Comparison of ENCODE assay signal across 12 cellular contexts in the genomic region with DNA sequence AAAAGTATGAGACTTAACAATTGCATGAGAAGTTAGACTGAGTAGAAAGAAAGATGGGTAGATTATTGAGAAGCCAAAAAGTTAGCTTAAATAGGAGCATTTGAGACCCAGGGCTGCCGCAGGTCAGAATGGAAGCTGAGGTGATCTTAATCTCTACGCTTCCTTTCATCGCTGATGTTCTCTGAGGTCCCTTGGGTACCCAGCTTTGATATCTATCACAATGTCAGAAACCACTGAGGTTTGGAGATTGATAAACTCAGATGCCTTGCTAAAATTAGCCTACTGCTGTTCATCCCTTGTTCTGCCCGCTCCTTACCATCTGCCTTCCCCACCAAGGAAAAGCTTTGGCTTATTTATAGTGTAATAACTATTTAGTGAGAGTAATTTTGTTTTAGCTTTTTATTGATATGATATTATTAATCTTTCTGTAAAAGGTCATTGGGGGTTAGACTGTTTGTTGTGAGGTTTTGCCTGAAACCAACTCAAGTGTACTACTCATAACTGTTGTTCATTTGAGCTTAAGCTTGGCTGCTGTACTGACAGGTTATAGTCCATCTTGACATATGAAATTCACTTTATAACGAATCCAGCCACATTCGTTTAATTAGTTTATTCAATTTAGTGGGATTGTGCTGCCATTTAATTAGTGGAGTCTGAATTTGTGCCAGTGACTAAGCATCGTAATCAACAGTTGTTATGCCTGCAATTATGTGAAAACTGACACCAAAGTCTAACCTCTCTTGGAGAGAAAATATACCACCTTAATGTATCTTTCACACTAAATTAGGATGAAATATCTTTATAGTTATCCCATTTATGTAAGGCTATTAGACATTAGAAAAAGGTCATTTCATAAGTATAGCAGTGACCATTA. TPM values are rescaled to one million over a fixed set of nuclear protein-coding genes. Genes with fewer than 3 reads are reported as not detected.
DNase-seq lines count a peak whose midpoint lies in the region; ATAC-seq lines count a peak whose summit lies in the region.
"Had no signal": no experiment of that assay in that cellular context is flagged by ENCODE, and none has a peak within 500 bp of the region (broad histone marks: within the 10 kb centered on the region; RNA-seq: fewer than 3 reads in every experiment).

No MANE protein-coding gene starts in this region.

- H3K27ac Mint-ChIP-seq in activated naive CD4-positive, alpha-beta T cell treated with anti-CD3 and anti-CD28 coated beads, Interleukin-2, amount 50 U/mL, for 24 hours, result peak overlapping the region; percentile 73
- no peak overlapping the region for H3K27ac Mint-ChIP-seq in activated CD8-positive, alpha-beta T cell treated with anti-CD3 and anti-CD28 coated beads, Interleukin-2, amount 10 ng/mL, durations not matched to agents 7 days and 5 days
- H3K27ac Mint-ChIP-seq: activated T-helper 1 cell treated with anti-CD3 and anti-CD28 coated beads, Interleukin-12 subunit alpha, Interleukin-12 subunit beta, Interleukin-2, Interleukin-4 antibody, amounts not matched to agents 30 ng/mL and 10 ng/mL and 1 ng/mL, durations not matched to agents 14 hours and 24 hours and 36 hours had no signal

- peaks cover 70% of the 10 kb centered on the region for H3K4me1 Mint-ChIP-seq in activated naive CD4-positive, alpha-beta T cell treated with anti-CD3 and anti-CD28 coated beads, Interleukin-2, amount 50 U/mL, for 24 hours
- H3K4me1 Mint-ChIP-seq in activated CD8-positive, alpha-beta T cell treated with anti-CD3 and anti-CD28 coated beads, Interleukin-2, amount 10 ng/mL, durations not matched to agents 7 days and 5 days (ENCODE audit: low read depth), result peaks cover 34% of the 10 kb centered on the region

- CTCF ChIA-PET in activated CD8-positive, alpha-beta T cell treated with anti-CD3 and anti-CD28 coated beads, Interleukin-2, amount 10 ng/mL, durations not matched to agents 7 days and 5 days (lab: Charles Lee), result interaction anchor here (0.9 to 2.1 kb wide), 9 partner anchors 10 to 282 kb away, joined by 3 to 9 read pairs (median 4); partner anchors contain the start of genes MCUB and SEC24B

- POLR2A ChIA-PET in activated CD8-positive, alpha-beta T cell treated with anti-CD3 and anti-CD28 coated beads, Interleukin-2, amount 10 ng/mL, durations not matched to agents 7 days and 5 days (lab: Charles Lee), result interaction anchor here (1.0 to 1.1 kb wide), 2 partner anchors 15 to 18 kb away, joined by 3 to 5 read pairs; partner anchors contain the start of gene MCUB

- H3K36me3 Mint-ChIP-seq in activated naive CD4-positive, alpha-beta T cell treated with anti-CD3 and anti-CD28 coated beads, Interleukin-2, amount 50 U/mL, for 24 hours, result peaks cover 15% of the 10 kb centered on the region
- peaks cover 47% of the 10 kb centered on the region for H3K36me3 Mint-ChIP-seq in activated CD8-positive, alpha-beta T cell treated with anti-CD3 and anti-CD28 coated beads, Interleukin-2, amount 10 ng/mL, durations not matched to agents 7 days and 5 days (ENCODE audit: low read depth)

- H3K9me3 Mint-ChIP-seq in activated naive CD4-positive, alpha-beta T cell treated with anti-CD3 and anti-CD28 coated beads, Interleukin-2, amount 50 U/mL, for 24 hours, result no peaks in the 10 kb centered on the region
- peaks cover 5% of the 10 kb centered on the region for H3K9me3 Mint-ChIP-seq in activated CD8-positive, alpha-beta T cell treated with anti-CD3 and anti-CD28 coated beads, Interleukin-2, amount 10 ng/mL, durations not matched to agents 7 days and 5 days (ENCODE audit: insufficient read depth)

- no peak for DNase-seq in activated naive CD4-positive, alpha-beta T cell treated with anti-CD3 and anti-CD28 coated beads, Interleukin-2, amount 50 U/mL, for 16 hours
- DNase-seq in activated CD8-positive, alpha-beta T cell treated with anti-CD3 and anti-CD28 coated beads, Interleukin-2, amount 10 ng/mL, durations not matched to agents 7 days and 5 days, result no peak
- no peak for DNase-seq in stimulated activated naive CD8-positive, alpha-beta T cell treated with anti-CD3 and anti-CD28 coated beads, Interleukin-15, Interleukin-2, amounts not matched to agents 100 U/mL and 50 U/mL, for 24 hours
- no peak for DNase-seq in epidermal melanocyte (ENCODE audit: insufficient read length, low spot score)
- DNase-seq: WERI-Rb-1 had no signal

- peak overlapping the region; percentile 49 for H3K4me3 Mint-ChIP-seq in activated naive CD4-positive, alpha-beta T cell treated with anti-CD3 and anti-CD28 coated beads, Interleukin-2, amount 50 U/mL, for 24 hours
- no peak overlapping the region for H3K4me3 Mint-ChIP-seq in activated CD8-positive, alpha-beta T cell treated with anti-CD3 and anti-CD28 coated beads, Interleukin-2, amount 10 ng/mL, durations not matched to agents 7 days and 5 days
- H3K4me3 Mint-ChIP-seq: CD14-positive monocyte had no signal

- ATAC-seq in HG03565 (IDR thresholded peaks at IDR 0.05; ENCODE audit: unreplicated experiment) (peak; percentile 74), GM21717 (IDR thresholded peaks at IDR 0.05; ENCODE audit: unreplicated experiment) (no peak), HG03108 (IDR thresholded peaks at IDR 0.05; ENCODE audit: unreplicated experiment) (no peak)
- ATAC-seq in activated CD8-positive, alpha-beta T cell treated with anti-CD3 and anti-CD28 coated beads, Interleukin-2, amount 10 ng/mL, durations not matched to agents 7 days and 5 days, result peak; percentile 78
- peak; percentile 67 for ATAC-seq in stimulated activated naive CD8-positive, alpha-beta T cell treated with anti-CD3 and anti-CD28 coated beads, Interleukin-15, Interleukin-2, amounts not matched to agents 100 U/mL and 50 U/mL, for 24 hours

- no peaks in the 10 kb centered on the region for H3K27me3 Mint-ChIP-seq in activated naive CD4-positive, alpha-beta T cell treated with anti-CD3 and anti-CD28 coated beads, Interleukin-2, amount 50 U/mL, for 24 hours
- no peaks in the 10 kb centered on the region for H3K27me3 Mint-ChIP-seq in activated CD8-positive, alpha-beta T cell treated with anti-CD3 and anti-CD28 coated beads, Interleukin-2, amount 10 ng/mL, durations not matched to agents 7 days and 5 days (ENCODE audit: low read depth)
- H3K27me3 Mint-ChIP-seq: brain had no signal

RNA-seq across cellular contexts. Expression of gene MCUB, which starts 15.1 kb away (rescaled TPM):
- 100 to 1,000 TPM; 104 to 109 TPM for total RNA-seq in activated CD8-positive, alpha-beta T cell treated with anti-CD3 and anti-CD28 coated beads, Interleukin-2, amount 10 ng/mL, durations not matched to agents 7 days and 5 days

Comparison
In these comparisons a context has a peak if more than half of its experiments do, and no peak if none do; other contexts are left out.
1. ATAC-seq: peak in HG03565 (single experiment), activated CD8-positive, alpha-beta T cell treated with anti-CD3 and anti-CD28 coated beads, Interleukin-2, amount 10 ng/mL, durations not matched to agents 7 days and 5 days (single experiment) and stimulated activated naive CD8-positive, alpha-beta T cell treated with anti-CD3 and anti-CD28 coated beads, Interleukin-15, Interleukin-2, amounts not matched to agents 100 U/mL and 50 U/mL, for 24 hours (single experiment); none in GM21717 (single experiment) and HG03108 (single experiment).